32 cellular contexts compared by ENCODE assay signal in the genomic region with DNA sequence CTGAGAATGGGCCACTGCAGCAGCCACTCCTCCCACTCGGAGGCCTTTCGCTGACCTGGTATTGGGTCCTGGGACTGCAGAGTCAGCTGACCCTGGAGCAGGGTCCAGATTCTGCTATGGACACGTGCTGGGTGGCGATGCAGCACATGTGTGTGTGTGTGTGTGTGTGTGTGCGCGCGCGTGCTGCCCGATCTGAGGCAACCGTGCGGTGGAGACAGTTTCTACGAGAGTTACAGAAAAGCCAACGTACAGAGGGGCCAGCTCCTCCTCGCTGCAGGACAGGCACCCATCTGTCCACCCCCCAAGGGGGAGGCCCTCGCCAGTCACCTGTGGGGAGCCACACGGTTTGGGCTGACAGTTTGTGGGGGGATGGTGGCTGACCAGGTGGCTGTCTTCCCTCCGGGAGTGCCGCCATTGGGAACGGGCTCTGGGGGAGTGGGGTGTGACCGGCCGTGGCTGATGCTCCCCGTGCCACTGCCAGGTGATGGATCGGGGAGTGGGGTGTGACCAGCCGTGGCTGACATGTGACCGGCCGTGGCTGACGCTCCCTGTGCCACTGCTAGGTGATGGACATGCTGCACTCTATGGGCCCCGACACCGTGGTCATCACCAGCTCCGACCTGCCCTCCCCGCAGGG.
"Had no signal": no experiment of that assay in that cellular context is flagged by ENCODE, and none has a peak within 500 bp of the region (broad histone marks: within the 10 kb centered on the region; RNA-seq: fewer than 3 reads in every experiment).

No MANE protein-coding gene starts in this region.

- ATAC-seq: activated CD4-positive, CD25-positive, alpha-beta regulatory T cell treated with anti-CD3 and anti-CD28 coated beads, Interleukin-2, amount 50 U/mL, for 24 hours; activated CD8-positive, alpha-beta T cell treated with anti-CD3 and anti-CD28 coated beads for 36 hours; activated T-cell treated with anti-CD3 and anti-CD28 coated beads, Interleukin-2, amount 50 U/mL, for 4 hours; activated T-helper 17 cell treated with anti-CD3 and anti-CD28 coated beads, Interleukin-2, amount 50 U/mL, for 72 hours; foreskin keratinocyte; gastrocnemius medialis; heart right ventricle had no signal

- H2AFZ ChIP-seq: hepatocyte had no signal

- H3K27ac ChIP-seq: brain microvascular endothelial cell, coronary artery, dorsolateral prefrontal cortex, esophagus muscularis mucosa, foreskin keratinocyte, gastrocnemius medialis, heart right ventricle, hepatocyte, WERI-Rb-1 had no signal

- H3K4me3 Mint-ChIP-seq: activated B cell treated with CpG ODN at 0.5 μM for 24 hours; activated CD8-positive, alpha-beta T cell treated with anti-CD3 and anti-CD28 coated beads for 36 hours; activated naive CD8-positive, alpha-beta T cell; activated T-cell treated with anti-CD3 and anti-CD28 coated beads, Interleukin-2, amount 50 U/mL, for 4 hours; activated T-helper 17 cell treated with anti-CD3 and anti-CD28 coated beads, Interleukin-2, amount 50 U/mL, for 72 hours; central memory CD8-positive, alpha-beta T cell; dendritic cell treated with granulocyte-macrophage colony-stimulating factor and Interleukin-4, amounts not matched to agents 40 ng/mL and 50 ng/mL, for 4 days; endodermal cell; T-helper 2 cell treated with Interferon-gamma antibody and Interleukin-4, amounts not matched to agents 5 μg/mL and 100 μg/mL, for 36 hours had no signal

- H3K9me3 Mint-ChIP-seq: activated B cell treated with CpG ODN at 0.5 μM for 24 hours; activated CD8-positive, alpha-beta T cell treated with anti-CD3 and anti-CD28 coated beads for 36 hours; activated T-cell treated with anti-CD3 and anti-CD28 coated beads, Interleukin-2, amount 50 U/mL, for 4 hours; activated T-helper 17 cell treated with anti-CD3 and anti-CD28 coated beads, Interleukin-2, amount 50 U/mL, for 72 hours; central memory CD8-positive, alpha-beta T cell; endodermal cell; T-helper 2 cell treated with Interferon-gamma antibody and Interleukin-4, amounts not matched to agents 5 μg/mL and 100 μg/mL, for 36 hours had no signal

- H3K27me3 Mint-ChIP-seq: activated B cell treated with CpG ODN at 0.5 μM for 24 hours; activated CD8-positive, alpha-beta T cell treated with anti-CD3 and anti-CD28 coated beads for 36 hours; activated naive CD8-positive, alpha-beta T cell; activated T-helper 17 cell treated with anti-CD3 and anti-CD28 coated beads, Interleukin-2, amount 50 U/mL, for 72 hours; central memory CD8-positive, alpha-beta T cell; dendritic cell treated with granulocyte-macrophage colony-stimulating factor and Interleukin-4, amounts not matched to agents 40 ng/mL and 50 ng/mL, for 4 days had no signal

- H3K4me1 ChIP-seq: foreskin keratinocyte, gastrocnemius medialis had no signal

- H3K27me3 ChIP-seq: brain microvascular endothelial cell, dorsolateral prefrontal cortex, esophagus muscularis mucosa, foreskin keratinocyte, gastrocnemius medialis, heart right ventricle, hepatocyte had no signal

- H3K4me2 ChIP-seq: hepatocyte had no signal

- H3K4me3 ChIP-seq: coronary artery, dorsolateral prefrontal cortex, esophagus muscularis mucosa, gastrocnemius medialis, heart right ventricle, hepatocyte had no signal

- H3K27ac Mint-ChIP-seq: activated B cell treated with CpG ODN at 0.5 μM for 24 hours; activated CD8-positive, alpha-beta T cell treated with anti-CD3 and anti-CD28 coated beads for 36 hours; activated naive CD8-positive, alpha-beta T cell; activated T-helper 17 cell treated with anti-CD3 and anti-CD28 coated beads, Interleukin-2, amount 50 U/mL, for 72 hours; dendritic cell treated with granulocyte-macrophage colony-stimulating factor and Interleukin-4, amounts not matched to agents 40 ng/mL and 50 ng/mL, for 4 days; endodermal cell; T-helper 2 cell treated with Interferon-gamma antibody and Interleukin-4, amounts not matched to agents 5 μg/mL and 100 μg/mL, for 36 hours had no signal

- H3K4me1 Mint-ChIP-seq: activated B cell treated with CpG ODN at 0.5 μM for 24 hours; activated T-helper 17 cell treated with anti-CD3 and anti-CD28 coated beads, Interleukin-2, amount 50 U/mL, for 72 hours; central memory CD8-positive, alpha-beta T cell; endodermal cell had no signal

- DNase-seq: activated B cell treated with CpG ODN at 0.5 μM for 24 hours; activated CD4-positive, alpha-beta T cell treated with anti-CD3 and anti-CD28 coated beads for 48 hours; activated CD4-positive, alpha-beta T cell treated with anti-CD3 and anti-CD28 coated beads, Interleukin-2, amount 50 U/mL, for 1 hour; activated CD4-positive, alpha-beta T cell treated with anti-CD3 and anti-CD28 coated beads, Interleukin-2, amount 50 U/mL, for 48 hours; activated CD8-positive, alpha-beta memory T cell treated with anti-CD3 and anti-CD28 coated beads for 24 hours; activated CD8-positive, alpha-beta T cell treated with anti-CD3 and anti-CD28 coated beads for 36 hours; activated effector memory CD4-positive, alpha-beta T cell treated with Interleukin-2 at 50 U/mL for 16 hours; activated gamma-delta T cell treated with Interleukin-2 at 50 U/mL for 16 hours; activated naive CD4-positive, alpha-beta T cell treated with anti-CD3 and anti-CD28 coated beads, Interleukin-2, amount 50 U/mL, for 16 hours; activated naive CD4-positive, alpha-beta T cell treated with Interleukin-2 at 50 U/mL for 16 hours; activated T-cell treated with anti-CD3 and anti-CD28 coated beads, Interleukin-2, amount 50 U/mL, for 4 hours; amniotic stem cell; anterior cingulate cortex; brain microvascular endothelial cell; dorsolateral prefrontal cortex; effector memory CD4-positive, alpha-beta T cell; endodermal cell; erythroblast; foreskin keratinocyte; gastrocnemius medialis; heart right ventricle; T1000; WERI-Rb-1 had no signal

- H3K9me3 ChIP-seq: esophagus muscularis mucosa, gastrocnemius medialis, heart right ventricle had no signal
